ENCODE assay signal across 1 cellular context in genomic region chr16:75575976-75576375, GRCh38.
TF ChIP-seq lines count a peak whose summit lies in the region.

No MANE protein-coding gene starts in this region.

TF ChIP-seq in GM23338, 12 proteins besides CTCF, POLR2A, EP300 and RAD21 (continued from another document):
- no peak for TF ChIP-seq CREB1 (CRISPR knock-in tag; IDR thresholded peaks at IDR 0.05; ENCODE audit: low read depth)
- no peak for TF ChIP-seq STAT1 (IDR thresholded peaks at IDR 0.05; ENCODE audit: unreplicated experiment)
- TF ChIP-seq JUNB (IDR thresholded peaks at IDR 0.05; ENCODE audit: unreplicated experiment): no peak
- TF ChIP-seq POLR2AphosphoS5 (IDR thresholded peaks at IDR 0.05; ENCODE audit: low read depth): no peak
- TF ChIP-seq EZH2phosphoT487 (IDR thresholded peaks at IDR 0.05; ENCODE audit: unreplicated experiment): no peak
- no peak for TF ChIP-seq ZNF114 (CRISPR knock-in tag; IDR thresholded peaks at IDR 0.05)
- TF ChIP-seq REST (IDR thresholded peaks at IDR 0.05; ENCODE audit: unreplicated experiment): no peak
- TF ChIP-seq, protein P1, sequence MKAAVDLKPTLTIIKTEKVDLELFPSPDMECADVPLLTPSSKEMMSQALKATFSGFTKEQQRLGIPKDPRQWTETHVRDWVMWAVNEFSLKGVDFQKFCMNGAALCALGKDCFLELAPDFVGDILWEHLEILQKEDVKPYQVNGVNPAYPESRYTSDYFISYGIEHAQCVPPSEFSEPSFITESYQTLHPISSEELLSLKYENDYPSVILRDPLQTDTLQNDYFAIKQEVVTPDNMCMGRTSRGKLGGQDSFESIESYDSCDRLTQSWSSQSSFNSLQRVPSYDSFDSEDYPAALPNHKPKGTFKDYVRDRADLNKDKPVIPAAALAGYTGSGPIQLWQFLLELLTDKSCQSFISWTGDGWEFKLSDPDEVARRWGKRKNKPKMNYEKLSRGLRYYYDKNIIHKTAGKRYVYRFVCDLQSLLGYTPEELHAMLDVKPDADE (IDR thresholded peaks at IDR 0.05): no peak
- no peak for TF ChIP-seq ZNF331 (CRISPR knock-in tag; IDR thresholded peaks at IDR 0.05; ENCODE audit: low read depth)
